Comparison of ENCODE assay signal across 18 cellular contexts in the genomic region with DNA sequence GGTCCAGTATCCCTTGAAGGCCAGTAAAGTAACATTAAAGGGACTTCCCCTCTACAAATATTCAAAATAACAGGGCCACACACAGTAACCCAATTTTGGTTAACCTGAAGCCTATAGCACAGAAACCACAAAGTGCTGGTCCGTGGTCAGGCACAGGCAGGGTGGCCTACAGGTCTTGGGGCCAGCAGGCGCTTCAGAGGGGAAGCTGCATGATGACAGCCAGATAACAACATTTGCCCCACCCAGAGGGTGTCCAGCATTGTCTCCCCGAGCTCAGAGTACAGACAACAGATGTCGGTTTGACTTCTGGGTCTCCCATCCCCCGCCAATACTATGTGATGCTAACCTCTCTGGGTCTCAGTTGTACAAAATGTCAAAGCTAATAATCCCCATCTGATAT. TPM values are rescaled to one million over a fixed set of nuclear protein-coding genes. Genes with fewer than 3 reads are reported as not detected.
DNase-seq lines count a peak whose midpoint lies in the region; ATAC-seq, FAIRE-seq and TF ChIP-seq lines count a peak whose summit lies in the region.
"Had no signal": no experiment of that assay in that cellular context is flagged by ENCODE, and none has a peak within 500 bp of the region (broad histone marks: within the 10 kb centered on the region; RNA-seq: fewer than 3 reads in every experiment).

No MANE protein-coding gene starts in this region.

- 49 to 64% (median 63%) methylated on average over 3 to 5 of the region's 5 CpGs for WGBS in spleen, 5 donors

- H3K9me3 ChIP-seq in spleen = no peaks in the 10 kb centered on the region
- H3K9me3 ChIP-seq: heart right ventricle, right atrium auricular region, suprapubic skin had no signal

- peaks cover 24 to 40% of the 10 kb centered on the region in 2 donors for H3K4me1 Mint-ChIP-seq in effector memory CD8-positive, alpha-beta T cell (ENCODE audit: low read depth in 2 of 2)

- H3K27ac Mint-ChIP-seq in effector memory CD8-positive, alpha-beta T cell = peak overlapping the region; percentile 71 to 84

- H3K27me3 Mint-ChIP-seq in effector memory CD8-positive, alpha-beta T cell = no peaks in the 10 kb centered on the region

- no peak overlapping the region for H3K4me3 ChIP-seq in spleen
- H3K4me3 ChIP-seq: dorsolateral prefrontal cortex, heart right ventricle, right atrium auricular region, suprapubic skin had no signal

- H3K36me3 Mint-ChIP-seq in effector memory CD8-positive, alpha-beta T cell (ENCODE audit: insufficient read depth) = peaks cover 14% of the 10 kb centered on the region

- H3K4me3 Mint-ChIP-seq in effector memory CD8-positive, alpha-beta T cell = peak overlapping the region; percentile 48 to 63

- H3K36me3 ChIP-seq in spleen = peaks cover 0 to 15% (median 0%) of the 10 kb centered on the region in 6 donors
- H3K36me3 ChIP-seq: right atrium auricular region, suprapubic skin had no signal

- H3K27ac ChIP-seq in spleen = peak overlapping the region in 3 of 8 donors; percentile 23 to 54 (median 26)
- H3K27ac ChIP-seq: 22Rv1, C4-2B, dorsolateral prefrontal cortex, heart right ventricle, right atrium auricular region, suprapubic skin had no signal

- intact Hi-C loops in spleen (cut with DNase I; ENCODE audit: low total_unique reads) = no loop called here

- TF ChIP-seq CTCF in spleen (IDR thresholded peaks at IDR 0.05 in 8 of 11, conservative IDR thresholded peaks at IDR 0.05 in 3 of 11) = no peak

- no peaks in the 10 kb centered on the region for H3K9me3 Mint-ChIP-seq in effector memory CD8-positive, alpha-beta T cell

- peak; percentile 4 for DNase-seq in NCI-H82 (lab: John Stamatoyannopoulos, UW)
- DNase-seq in NCI-H82 treated with DMSO at 0.1 percent for 48 hours (lab: John Stamatoyannopoulos, UW; ENCODE audit: unreplicated experiment) = no peak
- DNase-seq in GM12891 (ENCODE audit: insufficient read length, low spot score) = no peak
- DNase-seq in UCSD-AML1 (lab: John Stamatoyannopoulos, UW; ENCODE audit: unreplicated experiment) = peak; percentile 46
- DNase-seq in effector memory CD8-positive, alpha-beta T cell = no peak
- no peak for DNase-seq in spleen
- DNase-seq in NCI-H187 (lab: John Stamatoyannopoulos, UW) = no peak
- DNase-seq: activated gamma-delta T cell treated with Interleukin-2 at 50 U/mL for 16 hours, dorsolateral prefrontal cortex, heart right ventricle, NCI-H69, SW 1271 had no signal

- no peaks in the 10 kb centered on the region for H3K27me3 ChIP-seq in spleen (replicated peaks in 1 of 7)
- H3K27me3 ChIP-seq: heart right ventricle, right atrium auricular region, suprapubic skin had no signal

- peaks cover 0 to 58% (median 21%) of the 10 kb centered on the region in 6 donors for H3K4me1 ChIP-seq in spleen
- H3K4me1 ChIP-seq: right atrium auricular region, suprapubic skin had no signal

- peak; percentile 17 for ATAC-seq in effector memory CD8-positive, alpha-beta T cell (replicated peaks)
- no peak for ATAC-seq in GM21447 (IDR thresholded peaks at IDR 0.05; ENCODE audit: unreplicated experiment)
- ATAC-seq: heart right ventricle had no signal

- TF ChIP-seq POLR2A in GM12891 (IDR thresholded peaks at IDR 0.05; ENCODE audit: low read depth, low read length) = no peak
- no peak for TF ChIP-seq POLR2A in spleen (IDR thresholded peaks at IDR 0.05)

- FAIRE-seq in GM12891 (lab: Jason Lieb, UNC) = peak; percentile 77
- FAIRE-seq: keratinocyte had no signal

TF ChIP-seq in GM12891, 5 proteins besides CTCF, POLR2A, EP300 and RAD21:
- TF ChIP-seq POU2F2 (IDR thresholded peaks at IDR 0.05; ENCODE audit: low read depth, low read length) = peak; percentile 39; the same call in 1 of the 2 replicates
- TF ChIP-seq POLR2AphosphoS5 (IDR thresholded peaks at IDR 0.05; ENCODE audit: low read depth, low read length) = no peak

RNA-seq across cellular contexts. Expression of a gene that starts 51.1 kb away (rescaled TPM):
- 103 TPM for polyA plus RNA-seq in GM12891 (2012; ENCODE audit: low read depth, missing spikeins)
- total RNA-seq in spleen = 10 to 100 TPM; 39.2 to 74.6 (median 56.4) TPM
- 10 to 100 TPM; 26.3 to 30.0 (median 28.0) TPM for polyA plus RNA-seq in spleen

Comparison
In these comparisons a context has a peak if more than half of its experiments do, and no peak if none do; other contexts are left out.
1. DNase-seq: peak in NCI-H82 (single experiment) and UCSD-AML1 (single experiment); none in NCI-H82 treated with DMSO at 0.1 percent for 48 hours (single experiment), GM12891 (single experiment), effector memory CD8-positive, alpha-beta T cell (0 of 3), spleen (single experiment) and NCI-H187 (0 of 2).